31 cellular contexts compared by ENCODE assay signal in the genomic region with DNA sequence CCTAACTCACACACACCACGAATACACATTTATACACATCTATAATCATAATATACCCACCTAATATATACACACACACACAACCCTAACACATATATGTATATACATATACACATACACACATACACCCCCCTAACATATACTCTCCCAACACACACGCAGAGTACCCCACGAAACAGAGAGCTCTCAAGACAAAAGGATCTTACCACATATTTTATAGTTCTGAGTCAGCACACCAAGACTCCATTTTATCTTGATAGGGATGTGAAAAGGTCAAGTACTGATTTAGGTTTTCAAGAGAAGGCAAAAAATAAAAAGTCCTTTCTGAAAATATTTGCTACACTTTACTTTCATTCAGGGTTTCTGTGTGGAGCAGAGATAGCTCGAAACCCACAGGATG.
A peak's percentile ranks its signal among the peaks of the same experiment; 100 is the strongest.
DNase-seq lines count a peak whose midpoint lies in the region; ATAC-seq and TF ChIP-seq lines count a peak whose summit lies in the region.
"Had no signal": no experiment of that assay in that cellular context is flagged by ENCODE, and none has a peak within 500 bp of the region (broad histone marks: within the 10 kb centered on the region; RNA-seq: fewer than 3 reads in every experiment).

No MANE protein-coding gene starts in this region.

- intact Hi-C loops in left lung (cut with DNase I), result no loop called here

- ATAC-seq in GM18498 (IDR thresholded peaks at IDR 0.05; ENCODE audit: unreplicated experiment) (peak; percentile 72), GM19452 (IDR thresholded peaks at IDR 0.05; ENCODE audit: unreplicated experiment) (peak; percentile 56), left lung (no peak), GM18519 (IDR thresholded peaks at IDR 0.05; ENCODE audit: low FRiP score, unreplicated experiment) (no peak)
- ATAC-seq: HepG2, K562, T-cell had no signal

- TF ChIP-seq CTCF in KMS-11 (conservative IDR thresholded peaks at IDR 0.05; ENCODE audit: low read depth, low read length) (no peak), neural crest cell (conservative IDR thresholded peaks at IDR 0.05) (no peak), left lung (IDR thresholded peaks at IDR 0.05) (no peak)

- H3K4me1 Mint-ChIP-seq in neural crest cell, result no peaks in the 10 kb centered on the region
- no peaks in the 10 kb centered on the region for H3K4me1 Mint-ChIP-seq in activated naive CD4-positive, alpha-beta T cell treated with anti-CD3 and anti-CD28 coated beads, Interleukin-2, amount 10 ng/mL, durations not matched to agents 7 days and 5 days
- H3K4me1 Mint-ChIP-seq: CD14-positive monocyte; CD8-positive, alpha-beta memory T cell; T-cell had no signal

- H3K4me1 ChIP-seq in KMS-11 (ENCODE audit: low read depth, poor library complexity, severe bottlenecking) (peaks cover 12% of the 10 kb centered on the region), left lung (no peaks in the 10 kb centered on the region)
- H3K4me1 ChIP-seq: BE2C had no signal

- H3K4me2 ChIP-seq in KMS-11, result peak overlapping the region; percentile 6; the same call in 1 of the 2 replicates

- H4K20me1 ChIP-seq in KMS-11 (ENCODE audit: insufficient read depth), result no peaks in the 10 kb centered on the region

- H3K4me3 ChIP-seq in KMS-11 (IDR thresholded peaks at IDR 0.05; ENCODE audit: insufficient read depth, low read depth, low read length) (no peak overlapping the region), left lung (no peak overlapping the region)
- H3K4me3 ChIP-seq: K562 had no signal

- no peak overlapping the region for H3K27ac ChIP-seq in KMS-11
- H3K27ac ChIP-seq in left lung, result no peak overlapping the region
- H3K27ac ChIP-seq: RWPE1 had no signal

- H3K27ac Mint-ChIP-seq in neural crest cell (ENCODE audit: unreplicated experiment), result peak overlapping the region; percentile 5
- no peak overlapping the region for H3K27ac Mint-ChIP-seq in activated naive CD4-positive, alpha-beta T cell treated with anti-CD3 and anti-CD28 coated beads, Interleukin-2, amount 10 ng/mL, durations not matched to agents 7 days and 5 days
- H3K27ac Mint-ChIP-seq: CD14-positive monocyte; CD8-positive, alpha-beta memory T cell; T-cell had no signal

- peaks cover 10% of the 10 kb centered on the region for H3K9me3 Mint-ChIP-seq in neural crest cell
- peaks cover 15% of the 10 kb centered on the region for H3K9me3 Mint-ChIP-seq in activated naive CD4-positive, alpha-beta T cell treated with anti-CD3 and anti-CD28 coated beads, Interleukin-2, amount 10 ng/mL, durations not matched to agents 7 days and 5 days

- H3K36me3 ChIP-seq in KMS-11 (ENCODE audit: insufficient read depth) (no peaks in the 10 kb centered on the region), left lung (no peaks in the 10 kb centered on the region)
- H3K36me3 ChIP-seq: BE2C had no signal

- H3K27me3 Mint-ChIP-seq in neural crest cell (ENCODE audit: low read depth), result no peaks in the 10 kb centered on the region
- H3K27me3 Mint-ChIP-seq in activated naive CD4-positive, alpha-beta T cell treated with anti-CD3 and anti-CD28 coated beads, Interleukin-2, amount 10 ng/mL, durations not matched to agents 7 days and 5 days, result no peaks in the 10 kb centered on the region
- H3K27me3 Mint-ChIP-seq: CD8-positive, alpha-beta memory T cell; T-cell had no signal

- no peaks in the 10 kb centered on the region for H3K79me2 ChIP-seq in KMS-11 (ENCODE audit: insufficient read depth, low read depth)

- peaks cover 4% of the 10 kb centered on the region for H3K36me3 Mint-ChIP-seq in neural crest cell (ENCODE audit: low read depth)
- H3K36me3 Mint-ChIP-seq in activated naive CD4-positive, alpha-beta T cell treated with anti-CD3 and anti-CD28 coated beads, Interleukin-2, amount 10 ng/mL, durations not matched to agents 7 days and 5 days, result no peaks in the 10 kb centered on the region
- H3K36me3 Mint-ChIP-seq: CD14-positive monocyte; CD8-positive, alpha-beta memory T cell; T-cell had no signal

- H3K9me3 ChIP-seq in left lung, result no peaks in the 10 kb centered on the region
- H3K9me3 ChIP-seq: BE2C had no signal

- DNase-seq in neural crest cell (ENCODE audit: low read depth, low spot score) (no peak), left lung (no peak)
- DNase-seq in activated naive CD4-positive, alpha-beta T cell treated with anti-CD3 and anti-CD28 coated beads, Interleukin-2, amount 10 ng/mL, durations not matched to agents 7 days and 5 days, result no peak
- DNase-seq: 8988T; ACHN; BE2C; CD8-positive, alpha-beta memory T cell; DMS 273 treated with DMSO at 0.1 percent for 48 hours; DMS79; EL; GDM1; GOT3; HCEC 1CT; MV-4-11; NCI-H1105; NCI-H1436 treated with DMSO at 0.1 percent for 48 hours; NCI-H1930; NCI-H2107; NCI-H524; NCI-H774; NK-92 treated with Interleukin-12 subunit alpha and Interleukin-12 subunit beta, amount 100 ng/mL, for 24 hours; SHP77; T-cell had no signal

- H3K27me3 ChIP-seq in KMS-11 (ENCODE audit: insufficient read depth, low read depth), result no peaks in the 10 kb centered on the region
- H3K27me3 ChIP-seq in left lung, result no peaks in the 10 kb centered on the region
- H3K27me3 ChIP-seq: BE2C had no signal

- CTCF ChIA-PET in activated naive CD4-positive, alpha-beta T cell treated with anti-CD3 and anti-CD28 coated beads, Interleukin-2, amount 10 ng/mL, durations not matched to agents 7 days and 5 days (lab: Charles Lee), result no interaction called here

- no peak overlapping the region for H3K4me3 Mint-ChIP-seq in neural crest cell
- H3K4me3 Mint-ChIP-seq in activated naive CD4-positive, alpha-beta T cell treated with anti-CD3 and anti-CD28 coated beads, Interleukin-2, amount 10 ng/mL, durations not matched to agents 7 days and 5 days, result no peak overlapping the region
- H3K4me3 Mint-ChIP-seq: CD14-positive monocyte; CD8-positive, alpha-beta memory T cell; T-cell had no signal

- no peak overlapping the region for H2AFZ ChIP-seq in KMS-11 (ENCODE audit: low read depth)

- no peak overlapping the region for H3K9ac ChIP-seq in KMS-11

Comparison
In these comparisons a context has a peak if more than half of its experiments do, and no peak if none do; other contexts are left out.
1. ATAC-seq: peak in GM18498 (single experiment) and GM19452 (single experiment); none in left lung (single experiment) and GM18519 (single experiment).